ENCODE assay signal across 23 cellular contexts in genomic region chr1:174448531-174448883, GRCh38. TPM values are rescaled to one million over a fixed set of nuclear protein-coding genes. Genes with fewer than 3 reads are reported as not detected.
"Had no signal": no experiment of that assay in that cellular context is flagged by ENCODE, and none has a peak within 500 bp of the region (broad histone marks: within the 10 kb centered on the region; RNA-seq: fewer than 3 reads in every experiment).

No MANE protein-coding gene starts in this region.

- H3K9me3 ChIP-seq: lower lobe of right lung, mucosa of descending colon, sigmoid colon, upper lobe of left lung had no signal

- H3K36me3 ChIP-seq: lower lobe of right lung, sigmoid colon, upper lobe of left lung had no signal

- H3K27ac Mint-ChIP-seq: activated naive CD8-positive, alpha-beta T cell; activated T-helper 17 cell treated with anti-CD3 and anti-CD28 coated beads, Interleukin-2, amount 50 U/mL, for 72 hours; stimulated activated naive B cell treated with anti-CD40 and anti-IgM and Interleukin-4, amounts not matched to agents 10 μg/mL and 1 μg/mL and 100 μg/mL, for 72 hours; WTC11 had no signal

- FAIRE-seq: astrocyte, endometrium had no signal

- H3K27ac ChIP-seq: lower lobe of right lung, sigmoid colon had no signal

- H3K4me1 Mint-ChIP-seq: activated T-helper 17 cell treated with anti-CD3 and anti-CD28 coated beads, Interleukin-2, amount 50 U/mL, for 72 hours had no signal

- H3K27me3 ChIP-seq: sigmoid colon, upper lobe of left lung had no signal

- H3K4me3 Mint-ChIP-seq: activated naive CD8-positive, alpha-beta T cell; activated T-helper 17 cell treated with anti-CD3 and anti-CD28 coated beads, Interleukin-2, amount 50 U/mL, for 72 hours; neural crest cell; stimulated activated naive B cell treated with anti-CD40 and anti-IgM and Interleukin-4, amounts not matched to agents 10 μg/mL and 1 μg/mL and 100 μg/mL, for 72 hours; WTC11 had no signal

- H3K9me3 Mint-ChIP-seq: activated T-helper 17 cell treated with anti-CD3 and anti-CD28 coated beads, Interleukin-2, amount 50 U/mL, for 72 hours; neural crest cell; stimulated activated naive B cell treated with anti-CD40 and anti-IgM and Interleukin-4, amounts not matched to agents 10 μg/mL and 1 μg/mL and 100 μg/mL, for 72 hours; WTC11 had no signal

- H3K4me3 ChIP-seq: lower lobe of right lung, mucosa of descending colon, sigmoid colon, upper lobe of left lung had no signal

- H3K36me3 Mint-ChIP-seq: WTC11 had no signal

- DNase-seq: activated T-cell treated with anti-CD3 and anti-CD28 coated beads, Interleukin-2, amount 50 U/mL, for 1 hour; cortex of kidney; effector CD4-positive, alpha-beta T cell; erythroblast; foreskin fibroblast; kidney; lower lobe of right lung; mucosa of descending colon; occipital lobe; retina; sigmoid colon; stimulated activated CD4-positive, alpha-beta T cell treated with anti-CD3 and anti-CD28 coated beads, Interleukin-2, amount 100 ng/mL, for 48 hours; stimulated activated CD8-positive, alpha-beta memory T cell treated with anti-CD3 and anti-CD28 coated beads, Interleukin-4, amount 100 ng/mL, for 48 hours; stimulated activated naive B cell treated with anti-CD40 and anti-IgM and Interleukin-4, amounts not matched to agents 10 μg/mL and 1 μg/mL and 100 μg/mL, for 72 hours; T-helper 9 cell; upper lobe of left lung had no signal

- ATAC-seq: activated T-helper 17 cell treated with anti-CD3 and anti-CD28 coated beads, Interleukin-2, amount 50 U/mL, for 72 hours; lower lobe of right lung; mucosa of descending colon; stimulated activated naive B cell treated with anti-CD40 and anti-IgM and Interleukin-4, amounts not matched to agents 10 μg/mL and 1 μg/mL and 100 μg/mL, for 72 hours; WTC11 had no signal

- H3K27me3 Mint-ChIP-seq: activated naive CD8-positive, alpha-beta T cell; activated T-helper 17 cell treated with anti-CD3 and anti-CD28 coated beads, Interleukin-2, amount 50 U/mL, for 72 hours; stimulated activated naive B cell treated with anti-CD40 and anti-IgM and Interleukin-4, amounts not matched to agents 10 μg/mL and 1 μg/mL and 100 μg/mL, for 72 hours had no signal

RNA-seq across cellular contexts. Expression of gene GPR52, which starts 0.7 kb away (rescaled TPM):
- polyA plus RNA-seq: fibroblast of lung had no signal
